ENCODE assay signal across 15 cellular contexts in genomic region chr10:26805567-26806245, GRCh38. TPM values are rescaled to one million over a fixed set of nuclear protein-coding genes. Genes with fewer than 3 reads are reported as not detected.
DNase-seq lines count a peak whose midpoint lies in the region; ATAC-seq and TF ChIP-seq lines count a peak whose summit lies in the region.
"Had no signal": no experiment of that assay in that cellular context is flagged by ENCODE, and none has a peak within 500 bp of the region (broad histone marks: within the 10 kb centered on the region; RNA-seq: fewer than 3 reads in every experiment).

No MANE protein-coding gene starts in this region.

- no peaks in the 10 kb centered on the region for H3K27me3 Mint-ChIP-seq in stimulated activated naive CD8-positive, alpha-beta T cell treated with anti-CD3 and anti-CD28 coated beads, Interleukin-15, Interleukin-2, amounts not matched to agents 100 ng/mL and 50 ng/mL, for 24 hours
- H3K27me3 Mint-ChIP-seq in activated B cell treated with CpG ODN at 0.5 μM for 24 hours: no peaks in the 10 kb centered on the region
- H3K27me3 Mint-ChIP-seq in immature natural killer cell (ENCODE audit: low read depth in 3 of 3): no peaks in the 10 kb centered on the region

- DNase-seq in stimulated activated naive CD8-positive, alpha-beta T cell treated with anti-CD3 and anti-CD28 coated beads, Interleukin-15, Interleukin-2, amounts not matched to agents 100 U/mL and 50 U/mL, for 24 hours: no peak
- DNase-seq in activated B cell treated with CpG ODN at 0.5 μM for 24 hours: no peak
- no peak for DNase-seq in immature natural killer cell
- DNase-seq in activated effector memory CD4-positive, alpha-beta T cell treated with anti-CD3 and anti-CD28 coated beads, Interleukin-2, amount 50 U/mL, for 16 hours: no peak
- DNase-seq in HuH-7 (ENCODE audit: low spot score): no peak
- no peak for DNase-seq in NCI-H1048 (lab: John Stamatoyannopoulos, UW)
- DNase-seq: activated CD4-positive, alpha-beta T cell treated with anti-CD3 and anti-CD28 coated beads, Interleukin-2, amount 50 U/mL, for 48 hours; Caco-2; central memory CD4-positive, alpha-beta T cell; NCI-H1105; Right ventricle myocardium superior; stimulated activated CD4-positive, alpha-beta T cell treated with anti-CD3 and anti-CD28 coated beads, Interleukin-1b, Interleukin-23, amount 100 ng/mL, for 48 hours; thyroid gland had no signal

- no peaks in the 10 kb centered on the region for H3K36me3 Mint-ChIP-seq in stimulated activated naive CD8-positive, alpha-beta T cell treated with anti-CD3 and anti-CD28 coated beads, Interleukin-15, Interleukin-2, amounts not matched to agents 100 ng/mL and 50 ng/mL, for 24 hours (ENCODE audit: low read depth)
- H3K36me3 Mint-ChIP-seq in activated B cell treated with CpG ODN at 0.5 μM for 24 hours (ENCODE audit: low read depth) (peaks cover 19% of the 10 kb centered on the region), immature natural killer cell (no peaks in the 10 kb centered on the region)

- peaks cover 76% of the 10 kb centered on the region for H3K4me1 Mint-ChIP-seq in stimulated activated naive CD8-positive, alpha-beta T cell treated with anti-CD3 and anti-CD28 coated beads, Interleukin-15, Interleukin-2, amounts not matched to agents 100 ng/mL and 50 ng/mL, for 24 hours (ENCODE audit: low read depth)
- H3K4me1 Mint-ChIP-seq in activated B cell treated with CpG ODN at 0.5 μM for 24 hours (peaks cover 80% of the 10 kb centered on the region), immature natural killer cell (peaks cover 88 to 92% of the 10 kb centered on the region in 2 donors)

- no peak for TF ChIP-seq CTCF in activated B cell treated with CpG ODN at 0.5 μM for 24 hours (IDR thresholded peaks at IDR 0.05)

- intact Hi-C loops in activated B cell treated with CpG ODN at 0.5 μM for 24 hours (cut with micrococcal nuclease): loop anchor here (2.0 kb wide), 1 partner anchor 31 kb away; no protein-coding TSS in a partner anchor

- CTCF ChIA-PET in activated B cell treated with CpG ODN at 0.5 μM for 24 hours (lab: Charles Lee): interaction anchor here (1.5 to 1.7 kb wide), 2 partner anchors 14 to 80 kb away, joined by 4 read pairs; no protein-coding TSS in a partner anchor

- POLR2A ChIA-PET in activated B cell treated with CpG ODN at 0.5 μM for 24 hours (lab: Charles Lee): interaction anchor here (0.5 to 1.2 kb wide), 3 partner anchors 27 to 431 kb away, joined by 3 to 4 read pairs (median 3); no protein-coding TSS in a partner anchor

- H3K27ac Mint-ChIP-seq in stimulated activated naive CD8-positive, alpha-beta T cell treated with anti-CD3 and anti-CD28 coated beads, Interleukin-15, Interleukin-2, amounts not matched to agents 100 ng/mL and 50 ng/mL, for 24 hours: peak overlapping the region; percentile 43
- peak overlapping the region; percentile 6 for H3K27ac Mint-ChIP-seq in activated B cell treated with CpG ODN at 0.5 μM for 24 hours
- H3K27ac Mint-ChIP-seq in immature natural killer cell: peak overlapping the region in 5 of 6 donors; percentile 16 to 81 (median 34)

- ATAC-seq in stimulated activated naive CD8-positive, alpha-beta T cell treated with anti-CD3 and anti-CD28 coated beads, Interleukin-15, Interleukin-2, amounts not matched to agents 100 U/mL and 50 U/mL, for 24 hours: no peak
- ATAC-seq in activated B cell treated with CpG ODN at 0.5 μM for 24 hours (ENCODE audit: low read depth) (no peak), HG02623 (IDR thresholded peaks at IDR 0.05; ENCODE audit: unreplicated experiment) (no peak)

- H3K9me3 Mint-ChIP-seq in stimulated activated naive CD8-positive, alpha-beta T cell treated with anti-CD3 and anti-CD28 coated beads, Interleukin-15, Interleukin-2, amounts not matched to agents 100 ng/mL and 50 ng/mL, for 24 hours: no peaks in the 10 kb centered on the region
- H3K9me3 Mint-ChIP-seq in activated B cell treated with CpG ODN at 0.5 μM for 24 hours (no peaks in the 10 kb centered on the region), immature natural killer cell (no peaks in the 10 kb centered on the region)

- peak overlapping the region; percentile 4 for H3K4me3 Mint-ChIP-seq in stimulated activated naive CD8-positive, alpha-beta T cell treated with anti-CD3 and anti-CD28 coated beads, Interleukin-15, Interleukin-2, amounts not matched to agents 100 ng/mL and 50 ng/mL, for 24 hours
- H3K4me3 Mint-ChIP-seq in activated B cell treated with CpG ODN at 0.5 μM for 24 hours (peak overlapping the region; percentile 2), immature natural killer cell (peak overlapping the region; percentile 16 to 61 (median 36))

RNA-seq across cellular contexts. Expression of gene ABI1, which starts 55.1 kb away (rescaled TPM):
- 76.7 and 83.5 TPM in 2 replicates for total RNA-seq in activated B cell treated with CpG ODN at 0.5 μM for 24 hours
- polyA plus RNA-seq in immature natural killer cell: 10 to 100 TPM; 65.0 to 85.3 (median 84.0) TPM
